Comparison of ENCODE assay signal across 23 cellular contexts in the genomic region with DNA sequence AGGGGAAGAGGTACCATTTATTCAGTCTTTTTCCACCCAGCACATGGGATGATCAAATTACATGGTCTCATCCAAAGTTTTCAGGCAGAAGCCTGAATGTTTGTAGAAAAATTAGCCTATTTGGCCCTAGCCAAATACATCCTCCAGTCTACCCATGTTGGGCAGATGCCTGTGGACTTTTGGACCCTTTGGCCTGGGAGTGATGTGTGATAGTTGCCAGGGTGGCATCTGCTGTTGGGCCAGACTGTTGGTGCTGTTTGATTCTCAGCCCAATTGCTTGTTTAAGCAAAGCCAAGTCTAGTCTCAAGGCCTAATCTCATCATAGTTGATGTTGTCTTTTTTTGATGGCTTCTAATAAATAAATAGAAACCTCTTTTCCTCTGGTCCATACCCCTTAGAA.
DNase-seq lines count a peak whose midpoint lies in the region; ATAC-seq, FAIRE-seq and TF ChIP-seq lines count a peak whose summit lies in the region.
"Had no signal": no experiment of that assay in that cellular context is flagged by ENCODE, and none has a peak within 500 bp of the region (broad histone marks: within the 10 kb centered on the region; RNA-seq: fewer than 3 reads in every experiment).

No MANE protein-coding gene starts in this region.

- H3K79me2 ChIP-seq in HepG2 (ENCODE audit: insufficient read depth, low read length) = no peaks in the 10 kb centered on the region

- POLR2A ChIA-PET in HepG2 (lab: Yijun Ruan, JAX) = no interaction called here

- H4K91ac ChIP-seq in mesenchymal stem cell (ENCODE audit: low read length) = peak overlapping the region; percentile 28

- peaks cover 5% of the 10 kb centered on the region for H3K36me3 Mint-ChIP-seq in HFFc6 (ENCODE audit: low read depth)
- H3K36me3 Mint-ChIP-seq: CD4-positive, CD25-positive, alpha-beta regulatory T cell; CD8-positive, alpha-beta T cell had no signal

- H2BK15ac ChIP-seq in mesenchymal stem cell (ENCODE audit: low read depth, poor library complexity, severe bottlenecking) = no peak overlapping the region

- no peak overlapping the region for H3K18ac ChIP-seq in mesenchymal stem cell (ENCODE audit: low read depth in 1 of 2, low read length in 2 of 2)

- CTCF ChIA-PET in HepG2 (lab: Yijun Ruan, JAX; ENCODE audit: low intra/inter-chr PET ratio, low total read pairs) = no interaction called here

- H2BK5ac ChIP-seq in mesenchymal stem cell (ENCODE audit: low read depth, low read length, poor library complexity, severe bottlenecking) = no peak overlapping the region

- H2AFZ ChIP-seq in HepG2 (ENCODE audit: low read length) = no peak overlapping the region
- no peak overlapping the region for H2AFZ ChIP-seq in mesenchymal stem cell (ENCODE audit: low read depth, low read length)
- H2AFZ ChIP-seq: GM23338 had no signal

- no TSS peak for BruUV-seq in HepG2 (replicated peaks; lab: Mats Ljungman, UMichigan)

- no peaks in the 10 kb centered on the region for H3K36me3 ChIP-seq in liver (ENCODE audit: control insufficient read depth in 4 of 4, insufficient read depth in 3 of 4, low read depth in 1 of 4, low read length in 3 of 4)
- H3K36me3 ChIP-seq in HepG2 (replicated peaks in 1 of 2; ENCODE audit: control insufficient read depth in 1 of 2, insufficient read depth in 2 of 2, low read length in 2 of 2) = no peaks in the 10 kb centered on the region
- no peaks in the 10 kb centered on the region for H3K36me3 ChIP-seq in mesenchymal stem cell (ENCODE audit: control insufficient read depth in 1 of 2, insufficient read depth in 2 of 2, low read depth in 1 of 2, low read length in 2 of 2)
- H3K36me3 ChIP-seq: BLaER1 had no signal

- no peak overlapping the region for H3K27ac Mint-ChIP-seq in HFFc6
- H3K27ac Mint-ChIP-seq: B cell; CD4-positive, CD25-positive, alpha-beta regulatory T cell; CD8-positive, alpha-beta T cell; GM23338; H9 had no signal

- H2AK5ac ChIP-seq in mesenchymal stem cell (ENCODE audit: low read length, severe bottlenecking) = no peak overlapping the region

- intact Hi-C loops in HepG2 (cut with micrococcal nuclease; ENCODE audit: unreplicated experiment) = no loop called here

- H3K9ac ChIP-seq in liver (ENCODE audit: low read depth in 1 of 2, low read length in 2 of 2) (no peak overlapping the region), HepG2 (ENCODE audit: insufficient read depth, low read depth, low read length) (no peak overlapping the region), mesenchymal stem cell (ENCODE audit: low read length) (no peak overlapping the region)
- H3K9ac ChIP-seq: BLaER1 had no signal

- no peaks in the 10 kb centered on the region for H3K27me3 ChIP-seq in liver (ENCODE audit: control insufficient read depth in 4 of 4, insufficient read depth in 4 of 4, low read length in 3 of 4)
- H3K27me3 ChIP-seq in HepG2 (ENCODE audit: control insufficient read depth in 1 of 2, insufficient read depth in 2 of 2, low read length in 2 of 2) = no peaks in the 10 kb centered on the region
- no peaks in the 10 kb centered on the region for H3K27me3 ChIP-seq in mesenchymal stem cell (ENCODE audit: control insufficient read depth in 1 of 2, insufficient read depth in 1 of 2, low read length in 2 of 2)
- H3K27me3 ChIP-seq: BLaER1 had no signal

- no peak for TF ChIP-seq POLR2A in HepG2 (IDR thresholded peaks at IDR 0.05; ENCODE audit: insufficient read depth in 1 of 2, low read depth in 2 of 2, low read length in 2 of 2)

- no peak overlapping the region for H3K4ac ChIP-seq in mesenchymal stem cell (ENCODE audit: low read depth in 1 of 2, low read length in 2 of 2)

- no peak for FAIRE-seq in HepG2 (lab: Jason Lieb, UNC)
- FAIRE-seq: A204.1, GM12891 had no signal

- H3K4me1 ChIP-seq in liver (ENCODE audit: control insufficient read depth in 4 of 4, insufficient read depth in 4 of 4, low read length in 3 of 4) (no peaks in the 10 kb centered on the region), HepG2 (ENCODE audit: insufficient read depth, low read length) (no peaks in the 10 kb centered on the region), mesenchymal stem cell (ENCODE audit: control insufficient read depth, insufficient read depth, low read depth, low read length) (no peaks in the 10 kb centered on the region)
- H3K4me1 ChIP-seq: BLaER1, Caco-2 had no signal

- H3K27me3 Mint-ChIP-seq in HFFc6 (ENCODE audit: insufficient read depth) = no peaks in the 10 kb centered on the region
- H3K27me3 Mint-ChIP-seq: B cell; CD4-positive, CD25-positive, alpha-beta regulatory T cell had no signal

- TF ChIP-seq EP300 in HepG2 (IDR thresholded peaks at IDR 0.05; ENCODE audit: low read depth in 2 of 2, low read length in 2 of 2) = no peak
- no peak for TF ChIP-seq EP300 in HepG2 (CRISPR knock-in tag; IDR thresholded peaks at IDR 0.05; ENCODE audit: borderline replicate concordance)

- H4K20me1 ChIP-seq in HepG2 (ENCODE audit: insufficient read depth, low read length) = no peaks in the 10 kb centered on the region
- H4K20me1 ChIP-seq: BLaER1 had no signal

- no peak overlapping the region for H3K4me3 Mint-ChIP-seq in HFFc6
- H3K4me3 Mint-ChIP-seq: B cell; CD4-positive, CD25-positive, alpha-beta regulatory T cell; CD8-positive, alpha-beta T cell; GM23338; H9 had no signal

- H2BK12ac ChIP-seq in mesenchymal stem cell (ENCODE audit: low read length in 2 of 2) = no peak overlapping the region

- in situ Hi-C loops in HepG2 (cut with HindIII; ENCODE audit: extremely low pct_ligation_motif_present, low pct_unique_long_range_greater_than_20kb) = no loop called here

- no peak overlapping the region for H3K4me2 ChIP-seq in HepG2 (ENCODE audit: low read depth, low read length)
- no peak overlapping the region for H3K4me2 ChIP-seq in mesenchymal stem cell (ENCODE audit: low read length, poor library complexity, severe bottlenecking)
- H3K4me2 ChIP-seq: BLaER1, GM23338 had no signal

- H2BK120ac ChIP-seq in mesenchymal stem cell (ENCODE audit: low read depth, low read length) = no peak overlapping the region

- peaks cover 2% of the 10 kb centered on the region for H3K79me1 ChIP-seq in mesenchymal stem cell (replicated peaks; ENCODE audit: low read length, poor library complexity, severe bottlenecking)

- no peak for ATAC-seq in HepG2
- ATAC-seq: CD8-positive, alpha-beta T cell; GM23338; HCT116 had no signal

- H4K8ac ChIP-seq in mesenchymal stem cell (ENCODE audit: low read length) = no peak overlapping the region

- TF ChIP-seq CTCF in liver (IDR thresholded peaks at IDR 0.05; ENCODE audit: low read depth, low read length, missing input control) (no peak), HepG2 (CRISPR knock-in tag; IDR thresholded peaks at IDR 0.05) (no peak), HFFc6 (IDR thresholded peaks at IDR 0.05) (no peak)

- no peak overlapping the region for H3K14ac ChIP-seq in mesenchymal stem cell (ENCODE audit: low read length in 2 of 2)

- no peaks in the 10 kb centered on the region for H3K4me1 Mint-ChIP-seq in HFFc6 (ENCODE audit: low read depth)
- H3K4me1 Mint-ChIP-seq: B cell; CD4-positive, CD25-positive, alpha-beta regulatory T cell; H9 had no signal

- TF ChIP-seq RAD21 in liver (IDR thresholded peaks at IDR 0.05) (no peak), HepG2 (CRISPR knock-in tag; IDR thresholded peaks at IDR 0.05) (no peak)

- H3K23ac ChIP-seq in mesenchymal stem cell (ENCODE audit: low read length in 2 of 2) = no peak overlapping the region

- no peak overlapping the region for H3K4me3 ChIP-seq in liver (ENCODE audit: low read depth in 1 of 3, low read length in 3 of 3)
- H3K4me3 ChIP-seq in HepG2 (replicated peaks in 1 of 3; ENCODE audit: insufficient read depth in 1 of 3, low read depth in 2 of 3, low read length in 3 of 3) = no peak overlapping the region
- H3K4me3 ChIP-seq in mesenchymal stem cell (ENCODE audit: insufficient read depth in 1 of 2, low read depth in 1 of 2, low read length in 2 of 2) = no peak overlapping the region
- H3K4me3 ChIP-seq: BLaER1, GM23338 had no signal

- no peak for DNase-seq in HepG2 (ENCODE audit: low spot score)
- DNase-seq in fibroblast of peridontal ligament (ENCODE audit: extremely low read depth) = peak; percentile 23
- DNase-seq in mesenchymal stem cell = no peak
- DNase-seq in HFFc6 = no peak
- DNase-seq in EL = no peak
- DNase-seq in MV-4-11 (lab: John Stamatoyannopoulos, UW) = no peak
- DNase-seq in NCI-H1092 (lab: John Stamatoyannopoulos, UW) = no peak
- DNase-seq: Caco-2; CD4-positive, CD25-positive, alpha-beta regulatory T cell; CD8-positive, alpha-beta T cell; DMS153; DND-41; GF-D8; H9 had no signal

- H3K9me3 Mint-ChIP-seq in HFFc6 = peaks cover 17% of the 10 kb centered on the region

- H3K9me3 ChIP-seq in liver (ENCODE audit: control insufficient read depth in 4 of 4, low read length in 3 of 4) = peaks cover 0 to 2% (median under 1%) of the 10 kb centered on the region in 4 donors
- H3K9me3 ChIP-seq in HepG2 (ENCODE audit: low read length) = peaks cover 41% of the 10 kb centered on the region
- peaks cover 4% of the 10 kb centered on the region for H3K9me3 ChIP-seq in mesenchymal stem cell (ENCODE audit: control insufficient read depth, low read length)
- H3K9me3 ChIP-seq: BLaER1, Caco-2 had no signal

- H3K27ac ChIP-seq in liver (ENCODE audit: low read depth in 1 of 2, low read length in 2 of 2) (no peak overlapping the region), HepG2 (ENCODE audit: extremely low read length, insufficient read depth, low read length) (no peak overlapping the region), mesenchymal stem cell (ENCODE audit: low read length, poor library complexity, severe bottlenecking) (no peak overlapping the region)
- H3K27ac ChIP-seq: 22Rv1, BLaER1, C4-2B had no signal

TF ChIP-seq in liver, 16 proteins besides CTCF, POLR2A, EP300 and RAD21 (continues in another document):
- TF ChIP-seq HNF4A (conservative IDR thresholded peaks at IDR 0.05) = peak; percentile 83 to 91
- TF ChIP-seq EGR1 (IDR thresholded peaks at IDR 0.05; ENCODE audit: low read depth in 2 of 2) = no peak
- no peak for TF ChIP-seq FOXA1 (IDR thresholded peaks at IDR 0.05)
- TF ChIP-seq SP1 (IDR thresholded peaks at IDR 0.05) = peak; percentile 34
- TF ChIP-seq FOXA2 (IDR thresholded peaks at IDR 0.05) = peak; percentile 33
- no peak for TF ChIP-seq GABPA (IDR thresholded peaks at IDR 0.05 in 1 of 2, conservative IDR thresholded peaks at IDR 0.05 in 1 of 2)
- TF ChIP-seq TAF1 (conservative IDR thresholded peaks at IDR 0.05) = no peak

TF ChIP-seq in HepG2, 621 proteins besides CTCF, POLR2A, EP300 and RAD21 (continues in another document):
- TF ChIP-seq TGIF2 (CRISPR knock-in tag; IDR thresholded peaks at IDR 0.05) (no peak), SPEN (CRISPR knock-in tag; IDR thresholded peaks at IDR 0.05; ENCODE audit: low read depth) (no peak)
